Comparison of ENCODE assay signal across 1 cellular context in genomic region chr1:63835075-63835633, GRCh38.
TF ChIP-seq lines count a peak whose summit lies in the region.

No MANE protein-coding gene starts in this region.

TF ChIP-seq in GM23338, 12 proteins besides CTCF, POLR2A, EP300 and RAD21 (continued from another document):
- TF ChIP-seq JUNB (IDR thresholded peaks at IDR 0.05; ENCODE audit: unreplicated experiment) (no peak), ZNF331 (CRISPR knock-in tag; IDR thresholded peaks at IDR 0.05; ENCODE audit: low read depth) (no peak), STAT1 (IDR thresholded peaks at IDR 0.05; ENCODE audit: unreplicated experiment) (no peak), CREB1 (CRISPR knock-in tag; IDR thresholded peaks at IDR 0.05; ENCODE audit: low read depth) (no peak), ZNF114 (CRISPR knock-in tag; IDR thresholded peaks at IDR 0.05) (no peak)
- TF ChIP-seq, protein P1, sequence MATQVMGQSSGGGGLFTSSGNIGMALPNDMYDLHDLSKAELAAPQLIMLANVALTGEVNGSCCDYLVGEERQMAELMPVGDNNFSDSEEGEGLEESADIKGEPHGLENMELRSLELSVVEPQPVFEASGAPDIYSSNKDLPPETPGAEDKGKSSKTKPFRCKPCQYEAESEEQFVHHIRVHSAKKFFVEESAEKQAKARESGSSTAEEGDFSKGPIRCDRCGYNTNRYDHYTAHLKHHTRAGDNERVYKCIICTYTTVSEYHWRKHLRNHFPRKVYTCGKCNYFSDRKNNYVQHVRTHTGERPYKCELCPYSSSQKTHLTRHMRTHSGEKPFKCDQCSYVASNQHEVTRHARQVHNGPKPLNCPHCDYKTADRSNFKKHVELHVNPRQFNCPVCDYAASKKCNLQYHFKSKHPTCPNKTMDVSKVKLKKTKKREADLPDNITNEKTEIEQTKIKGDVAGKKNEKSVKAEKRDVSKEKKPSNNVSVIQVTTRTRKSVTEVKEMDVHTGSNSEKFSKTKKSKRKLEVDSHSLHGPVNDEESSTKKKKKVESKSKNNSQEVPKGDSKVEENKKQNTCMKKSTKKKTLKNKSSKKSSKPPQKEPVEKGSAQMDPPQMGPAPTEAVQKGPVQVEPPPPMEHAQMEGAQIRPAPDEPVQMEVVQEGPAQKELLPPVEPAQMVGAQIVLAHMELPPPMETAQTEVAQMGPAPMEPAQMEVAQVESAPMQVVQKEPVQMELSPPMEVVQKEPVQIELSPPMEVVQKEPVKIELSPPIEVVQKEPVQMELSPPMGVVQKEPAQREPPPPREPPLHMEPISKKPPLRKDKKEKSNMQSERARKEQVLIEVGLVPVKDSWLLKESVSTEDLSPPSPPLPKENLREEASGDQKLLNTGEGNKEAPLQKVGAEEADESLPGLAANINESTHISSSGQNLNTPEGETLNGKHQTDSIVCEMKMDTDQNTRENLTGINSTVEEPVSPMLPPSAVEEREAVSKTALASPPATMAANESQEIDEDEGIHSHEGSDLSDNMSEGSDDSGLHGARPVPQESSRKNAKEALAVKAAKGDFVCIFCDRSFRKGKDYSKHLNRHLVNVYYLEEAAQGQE (IDR thresholded peaks at IDR 0.05; ENCODE audit: unreplicated experiment): no peak
